Comparison of ENCODE assay signal across 1 cellular context in genomic region chr3:150050510-150050909, GRCh38.
TF ChIP-seq lines count a peak whose summit lies in the region.

No MANE protein-coding gene starts in this region.

TF ChIP-seq in GM23338, 12 proteins besides CTCF, POLR2A, EP300 and RAD21 (continued from another document):
- TF ChIP-seq ZNF462 (CRISPR knock-in tag; IDR thresholded peaks at IDR 0.05) (no peak), ZNF331 (CRISPR knock-in tag; IDR thresholded peaks at IDR 0.05; ENCODE audit: low read depth) (no peak), STAT1 (IDR thresholded peaks at IDR 0.05; ENCODE audit: unreplicated experiment) (no peak), ZNF114 (CRISPR knock-in tag; IDR thresholded peaks at IDR 0.05) (no peak), POLR2AphosphoS5 (IDR thresholded peaks at IDR 0.05; ENCODE audit: low read depth) (no peak), JUNB (IDR thresholded peaks at IDR 0.05; ENCODE audit: unreplicated experiment) (no peak), NANOG (IDR thresholded peaks at IDR 0.05; ENCODE audit: borderline replicate concordance) (no peak), REST (IDR thresholded peaks at IDR 0.05; ENCODE audit: unreplicated experiment) (no peak)
